ENCODE assay signal across 16 cellular contexts in the genomic region with DNA sequence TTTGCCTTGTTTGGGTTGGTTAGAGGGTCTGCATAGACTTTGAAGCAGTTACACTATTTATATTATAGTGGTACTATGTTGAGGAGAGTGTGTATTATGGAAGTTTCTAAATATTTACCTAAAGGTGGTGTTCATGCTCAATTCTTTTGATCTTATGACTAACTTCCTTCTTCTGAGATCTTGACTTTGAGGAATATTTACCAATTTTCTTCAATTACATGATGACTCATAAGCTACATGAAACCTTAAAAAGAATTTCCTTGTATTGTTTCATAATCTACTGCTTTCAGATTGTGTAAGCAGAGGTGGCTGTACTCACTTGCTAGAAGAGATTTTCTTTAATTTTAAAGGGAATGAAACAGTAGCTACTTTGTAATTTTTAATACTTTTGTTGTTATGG.
DNase-seq lines count a peak whose midpoint lies in the region; ATAC-seq, FAIRE-seq and TF ChIP-seq lines count a peak whose summit lies in the region.
"Had no signal": no experiment of that assay in that cellular context is flagged by ENCODE, and none has a peak within 500 bp of the region (broad histone marks: within the 10 kb centered on the region; RNA-seq: fewer than 3 reads in every experiment).

No MANE protein-coding gene starts in this region.

- TF ChIP-seq CTCF in CD4-positive, alpha-beta T cell (IDR thresholded peaks at IDR 0.05) = no peak

- no peak overlapping the region for H3K27ac Mint-ChIP-seq in CD4-positive, alpha-beta T cell
- H3K27ac Mint-ChIP-seq: activated naive CD4-positive, alpha-beta T cell treated with anti-CD3 and anti-CD28 coated beads, Interleukin-2, amount 10 ng/mL, durations not matched to agents 7 days and 5 days; B cell; neural progenitor cell had no signal

- no peak overlapping the region for H3K27ac ChIP-seq in CD4-positive, alpha-beta T cell (ENCODE audit: low read depth, low read length)
- H3K27ac ChIP-seq: colonic mucosa, neural progenitor cell had no signal

- peaks cover 3% of the 10 kb centered on the region for H3K9me3 ChIP-seq in CD4-positive, alpha-beta T cell (ENCODE audit: control insufficient read depth, low read length)
- H3K9me3 ChIP-seq: colonic mucosa had no signal

- CTCF ChIA-PET in CD4-positive, alpha-beta T cell (lab: Charles Lee) = no interaction called here

- no peaks in the 10 kb centered on the region for H3K27me3 ChIP-seq in CD4-positive, alpha-beta T cell (ENCODE audit: control insufficient read depth, insufficient read depth, low read length)
- H3K27me3 ChIP-seq: colonic mucosa, neural progenitor cell had no signal

- FAIRE-seq in urothelium cell line (lab: Jason Lieb, UNC) = no peak
- FAIRE-seq: G401.6 had no signal

- no peaks in the 10 kb centered on the region for H3K4me1 Mint-ChIP-seq in CD4-positive, alpha-beta T cell (ENCODE audit: low read depth)
- H3K4me1 Mint-ChIP-seq: activated naive CD4-positive, alpha-beta T cell treated with anti-CD3 and anti-CD28 coated beads, Interleukin-2, amount 10 ng/mL, durations not matched to agents 7 days and 5 days; B cell; neural progenitor cell had no signal

- peak; percentile 49 for ATAC-seq in GM18870 (IDR thresholded peaks at IDR 0.05; ENCODE audit: unreplicated experiment)
- ATAC-seq in HG03558 (IDR thresholded peaks at IDR 0.05; ENCODE audit: extremely low read depth, unreplicated experiment) = peak; percentile 34
- ATAC-seq in GM18498 (IDR thresholded peaks at IDR 0.05; ENCODE audit: unreplicated experiment) = no peak
- ATAC-seq in CD4-positive, alpha-beta T cell (ENCODE audit: poor library complexity) = no peak

- POLR2A ChIA-PET in CD4-positive, alpha-beta T cell (lab: Charles Lee) = no interaction called here

- peaks cover 7% of the 10 kb centered on the region for H3K9me3 Mint-ChIP-seq in CD4-positive, alpha-beta T cell

- no peaks in the 10 kb centered on the region for H3K27me3 Mint-ChIP-seq in CD4-positive, alpha-beta T cell
- H3K27me3 Mint-ChIP-seq: activated naive CD4-positive, alpha-beta T cell treated with anti-CD3 and anti-CD28 coated beads, Interleukin-2, amount 10 ng/mL, durations not matched to agents 7 days and 5 days had no signal

- intact Hi-C loops in CD4-positive, alpha-beta T cell (cut with DNase I, micrococcal nuclease) = no loop called here

- H3K36me3 Mint-ChIP-seq in CD4-positive, alpha-beta T cell (ENCODE audit: low read depth) = no peaks in the 10 kb centered on the region
- H3K36me3 Mint-ChIP-seq: activated naive CD4-positive, alpha-beta T cell treated with anti-CD3 and anti-CD28 coated beads, Interleukin-2, amount 10 ng/mL, durations not matched to agents 7 days and 5 days; neural progenitor cell had no signal

- DNase-seq in SIG-M5 (lab: John Stamatoyannopoulos, UW) = peak; percentile 73
- DNase-seq in iris pigment epithelial cell (ENCODE audit: low read depth) = peak; percentile 76
- DNase-seq in NCI-H187 (lab: John Stamatoyannopoulos, UW) = no peak
- no peak for DNase-seq in CD4-positive, alpha-beta T cell
- no peak for DNase-seq in urothelium cell line (ENCODE audit: low spot score)
- DNase-seq: activated CD4-positive, alpha-beta T cell treated with anti-CD3 and anti-CD28 coated beads, Interleukin-2, amount 50 U/mL, for 48 hours; activated naive CD4-positive, alpha-beta T cell treated with anti-CD3 and anti-CD28 coated beads, Interleukin-2, amount 10 ng/mL, durations not matched to agents 7 days and 5 days; colonic mucosa; HCEC 1CT; NCI-H774 had no signal

- no peak overlapping the region for H3K4me3 Mint-ChIP-seq in CD4-positive, alpha-beta T cell
- H3K4me3 Mint-ChIP-seq: activated naive CD4-positive, alpha-beta T cell treated with anti-CD3 and anti-CD28 coated beads, Interleukin-2, amount 10 ng/mL, durations not matched to agents 7 days and 5 days; B cell; neural progenitor cell had no signal

Comparison
In these comparisons a context has a peak if more than half of its experiments do, and no peak if none do; other contexts are left out.
1. ATAC-seq: peak in GM18870 (single experiment) and HG03558 (single experiment); none in GM18498 (single experiment) and CD4-positive, alpha-beta T cell (single experiment).
2. DNase-seq: peak in SIG-M5 (single experiment) and iris pigment epithelial cell (single experiment); none in NCI-H187 (0 of 2), CD4-positive, alpha-beta T cell (0 of 10) and urothelium cell line (single experiment).